Comparison of ENCODE assay signal across 8 cellular contexts in the genomic region with DNA sequence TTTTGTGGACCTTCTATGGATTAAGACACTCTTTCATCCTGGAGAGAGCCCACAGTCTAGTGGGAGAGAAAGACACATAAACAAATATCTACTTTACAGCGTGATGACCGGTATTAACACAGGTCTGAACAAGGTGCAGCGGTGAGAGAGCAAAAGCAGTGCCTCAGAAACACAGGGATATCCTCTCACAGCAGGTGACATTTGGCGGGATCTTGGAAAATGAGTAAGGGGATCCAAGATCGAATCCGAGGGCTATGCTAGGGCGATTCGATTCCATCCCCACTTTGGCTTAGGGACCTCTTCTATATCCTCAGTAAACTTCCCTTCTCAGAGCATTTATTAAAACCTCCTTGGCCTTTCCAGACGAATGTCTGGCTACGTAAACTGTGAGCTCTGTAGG. TPM values are rescaled to one million over a fixed set of nuclear protein-coding genes. Genes with fewer than 3 reads are reported as not detected.
A peak's percentile ranks its signal among the peaks of the same experiment; 100 is the strongest.
DNase-seq lines count a peak whose midpoint lies in the region; ATAC-seq and TF ChIP-seq lines count a peak whose summit lies in the region.

No MANE protein-coding gene starts in this region.

- peak overlapping the region; percentile 89 for H3K27ac ChIP-seq in cardiac muscle cell

- H3K4me3 Mint-ChIP-seq in WTC11, result peak overlapping the region; percentile 99
- peak overlapping the region; percentile 98 to 100 for H3K4me3 Mint-ChIP-seq in stimulated activated naive B cell treated with anti-CD40 and anti-IgM and Interleukin-4, amounts not matched to agents 10 μg/mL and 1 μg/mL and 100 μg/mL, for 72 hours

- TF ChIP-seq CTCF in cardiac muscle cell (IDR thresholded peaks at IDR 0.05; ENCODE audit: low read depth, low read length) (no peak), WTC11 (IDR thresholded peaks at IDR 0.05) (no peak)

- POLR2A ChIA-PET in WTC11 (lab: Charles Lee), result interaction anchor here (0.5 to 1.2 kb wide), 2 partner anchors 337 to 968 kb away, joined by 3 to 4 read pairs; a partner anchor contains a TSS

- no peaks in the 10 kb centered on the region for H3K27me3 Mint-ChIP-seq in WTC11 (ENCODE audit: low read depth)
- no peaks in the 10 kb centered on the region for H3K27me3 Mint-ChIP-seq in stimulated activated naive B cell treated with anti-CD40 and anti-IgM and Interleukin-4, amounts not matched to agents 10 μg/mL and 1 μg/mL and 100 μg/mL, for 72 hours

- no peaks in the 10 kb centered on the region; the same call in 1 of the 2 replicates for H3K36me3 Mint-ChIP-seq in WTC11
- peaks cover 12% of the 10 kb centered on the region in 2 donors for H3K36me3 Mint-ChIP-seq in stimulated activated naive B cell treated with anti-CD40 and anti-IgM and Interleukin-4, amounts not matched to agents 10 μg/mL and 1 μg/mL and 100 μg/mL, for 72 hours

- H3K27ac Mint-ChIP-seq in WTC11, result peak overlapping the region; percentile 92
- peak overlapping the region; percentile 98 for H3K27ac Mint-ChIP-seq in stimulated activated naive B cell treated with anti-CD40 and anti-IgM and Interleukin-4, amounts not matched to agents 10 μg/mL and 1 μg/mL and 100 μg/mL, for 72 hours

- intact Hi-C loops in left ventricle myocardium superior (cut with micrococcal nuclease), result no loop called here

- no peaks in the 10 kb centered on the region for H3K27me3 ChIP-seq in cardiac muscle cell

- no peak for DNase-seq in cardiac muscle cell (ENCODE audit: low read depth in 1 of 2, low spot score in 1 of 2)
- no peak for DNase-seq in left ventricle myocardium superior
- DNase-seq in WTC11 (ENCODE audit: low spot score), result no peak
- no peak for DNase-seq in stimulated activated naive B cell treated with anti-CD40 and anti-IgM and Interleukin-4, amounts not matched to agents 10 μg/mL and 1 μg/mL and 100 μg/mL, for 72 hours
- no peak for DNase-seq in NCI-H526 (lab: John Stamatoyannopoulos, UW)
- no peak for DNase-seq in stimulated activated CD4-positive, alpha-beta T cell treated with anti-CD3 and anti-CD28 coated beads, Interleukin-1b, Interleukin-23, amount 100 ng/mL, for 48 hours

- no peak for ATAC-seq in left ventricle myocardium superior
- no peak for ATAC-seq in WTC11
- ATAC-seq in stimulated activated naive B cell treated with anti-CD40 and anti-IgM and Interleukin-4, amounts not matched to agents 10 μg/mL and 1 μg/mL and 100 μg/mL, for 72 hours (replicated peaks), result no peak
- ATAC-seq in GM21390 (IDR thresholded peaks at IDR 0.05; ENCODE audit: unreplicated experiment), result no peak

- H3K4me1 ChIP-seq in cardiac muscle cell (ENCODE audit: low read depth), result peaks cover 36% of the 10 kb centered on the region

- no peaks in the 10 kb centered on the region for H3K9me3 ChIP-seq in cardiac muscle cell (ENCODE audit: low read depth)

- no peaks in the 10 kb centered on the region for H3K36me3 ChIP-seq in cardiac muscle cell

- H3K9me3 Mint-ChIP-seq in WTC11, result no peaks in the 10 kb centered on the region
- H3K9me3 Mint-ChIP-seq in stimulated activated naive B cell treated with anti-CD40 and anti-IgM and Interleukin-4, amounts not matched to agents 10 μg/mL and 1 μg/mL and 100 μg/mL, for 72 hours, result no peaks in the 10 kb centered on the region

- peaks cover 23% of the 10 kb centered on the region for H3K4me1 Mint-ChIP-seq in WTC11
- peaks cover 14 to 36% of the 10 kb centered on the region in 2 donors for H3K4me1 Mint-ChIP-seq in stimulated activated naive B cell treated with anti-CD40 and anti-IgM and Interleukin-4, amounts not matched to agents 10 μg/mL and 1 μg/mL and 100 μg/mL, for 72 hours

- H3K4me3 ChIP-seq in cardiac muscle cell (peak overlapping the region; percentile 52), iPS-11a (ENCODE audit: low read depth, low read length) (peak overlapping the region; percentile 100)

- CTCF ChIA-PET in WTC11 (lab: Charles Lee), result interaction anchor here (0.8 to 1.6 kb wide), 19 partner anchors 13 to 1000 kb away, joined by 3 to 15 read pairs (median 6); a partner anchor contains a TSS

TF ChIP-seq in WTC11, 78 proteins besides CTCF, POLR2A, EP300 and RAD21:
- no peak for TF ChIP-seq TEAD4 (CRISPR knock-in tag; IDR thresholded peaks at IDR 0.05)
- no peak for TF ChIP-seq NFE2L1 (CRISPR knock-in tag; IDR thresholded peaks at IDR 0.05)
- no peak for TF ChIP-seq GRHL2 (CRISPR knock-in tag; IDR thresholded peaks at IDR 0.05; ENCODE audit: insufficient replicate concordance, severe bottlenecking)
- TF ChIP-seq SMAD3 (CRISPR knock-in tag; IDR thresholded peaks at IDR 0.05; ENCODE audit: borderline replicate concordance), result no peak
- no peak for TF ChIP-seq CREB1 (CRISPR knock-in tag; IDR thresholded peaks at IDR 0.05)

RNA-seq across cellular contexts. Expression of a gene that starts 0.7 kb away (rescaled TPM):
- 69.0 and 107 TPM in 2 replicates for total RNA-seq in cardiac muscle cell
- polyA plus RNA-seq in cardiac muscle cell, result 167 and 204 TPM in 2 replicates
- 155 TPM for total RNA-seq in left ventricle myocardium superior
- total RNA-seq in WTC11 (2021), result 51.1 to 54.0 TPM (median 51.4 TPM) in 3 replicates

RNA-seq across cellular contexts. Expression of a gene that starts 1.2 kb away (rescaled TPM):
- 42.7 and 88.2 TPM in 2 replicates for total RNA-seq in cardiac muscle cell
- 123 and 135 TPM in 2 replicates for polyA plus RNA-seq in cardiac muscle cell
- 104 TPM for total RNA-seq in left ventricle myocardium superior
- 123 to 137 TPM (median 125 TPM) in 3 replicates for total RNA-seq in WTC11 (2021)

RNA-seq across cellular contexts. Expression of a gene that starts 53.1 kb away (rescaled TPM):
- total RNA-seq in cardiac muscle cell (0.67 and 1.8 TPM in 2 replicates), left ventricle myocardium superior (not detected), WTC11 (2021) (1.2 to 1.4 TPM (median 1.3 TPM) in 3 replicates)
- polyA plus RNA-seq in cardiac muscle cell, result 0.59 and 0.92 TPM in 2 replicates
